In genomic region chr18:34283506-34283905, GRCh38 we compare ENCODE assay signal across 27 cellular contexts. TPM values are rescaled to one million over a fixed set of nuclear protein-coding genes. Genes with fewer than 3 reads are reported as not detected.
A peak's percentile ranks its signal among the peaks of the same experiment; 100 is the strongest.
DNase-seq lines count a peak whose midpoint lies in the region; ATAC-seq and TF ChIP-seq lines count a peak whose summit lies in the region.
"Had no signal": no experiment of that assay in that cellular context is flagged by ENCODE, and none has a peak within 500 bp of the region (broad histone marks: within the 10 kb centered on the region; RNA-seq: fewer than 3 reads in every experiment).

No MANE protein-coding gene starts in this region.

- H3K36me3 ChIP-seq in H7 (replicated peaks; ENCODE audit: control insufficient read depth, insufficient read depth, low read length), result no peaks in the 10 kb centered on the region
- no peaks in the 10 kb centered on the region for H3K36me3 ChIP-seq in neural progenitor cell
- H3K36me3 ChIP-seq in vagina, result no peaks in the 10 kb centered on the region
- H3K36me3 ChIP-seq: HAP-1, SJCRH30 had no signal

- peaks cover 3% of the 10 kb centered on the region for H3K4me1 ChIP-seq in neural progenitor cell
- no peaks in the 10 kb centered on the region for H3K4me1 ChIP-seq in vagina
- H3K4me1 ChIP-seq: Caco-2, HAP-1, SJCRH30 had no signal

- no peak for TF ChIP-seq POLR2A in vagina (IDR thresholded peaks at IDR 0.05)

- H3K27ac Mint-ChIP-seq in WTC11 (no peak overlapping the region), neural progenitor cell (no peak overlapping the region)
- H3K27ac Mint-ChIP-seq: CD8-positive, alpha-beta T cell; HFFc6 had no signal

- H3K79me2 ChIP-seq in neural progenitor cell (ENCODE audit: low read depth), result no peaks in the 10 kb centered on the region

- H3K4me2 ChIP-seq in neural progenitor cell, result no peak overlapping the region
- H3K4me2 ChIP-seq: PC-9 had no signal

- H4K20me1 ChIP-seq in neural progenitor cell (ENCODE audit: low read depth), result no peaks in the 10 kb centered on the region

- H3K27me3 ChIP-seq in H7 (ENCODE audit: control insufficient read depth, insufficient read depth, low read length) (no peaks in the 10 kb centered on the region), neural progenitor cell (no peaks in the 10 kb centered on the region), vagina (no peaks in the 10 kb centered on the region)
- H3K27me3 ChIP-seq: SJCRH30 had no signal

- H3K4me1 Mint-ChIP-seq in WTC11 (peaks cover 8% of the 10 kb centered on the region), neural progenitor cell (peaks cover 5% of the 10 kb centered on the region)

- no peak overlapping the region for H3K9ac ChIP-seq in neural progenitor cell

- TF ChIP-seq CTCF in WTC11 (IDR thresholded peaks at IDR 0.05) (no peak), neural progenitor cell (IDR thresholded peaks at IDR 0.05) (no peak), vagina (IDR thresholded peaks at IDR 0.05) (no peak)

- CTCF ChIA-PET in WTC11 (lab: Charles Lee), result interaction anchor here (1.3 kb wide), 1 partner anchor 161 kb away, joined by 9 read pairs; no protein-coding TSS in a partner anchor

- H3K4me3 ChIP-seq in H7 (ENCODE audit: insufficient read depth, low read depth, low read length) (no peak overlapping the region), neural progenitor cell (no peak overlapping the region), vagina (no peak overlapping the region)
- H3K4me3 ChIP-seq: HAP-1, K562, PC-9, SJCRH30 had no signal

- no peak overlapping the region for H3K4me3 Mint-ChIP-seq in WTC11
- no peak overlapping the region for H3K4me3 Mint-ChIP-seq in neural progenitor cell
- H3K4me3 Mint-ChIP-seq: CD8-positive, alpha-beta T cell; HFFc6 had no signal

- no peaks in the 10 kb centered on the region for H3F3A ChIP-seq in neural progenitor cell (ENCODE audit: low read depth)

- H3K27ac ChIP-seq in neural progenitor cell (no peak overlapping the region), vagina (no peak overlapping the region)
- H3K27ac ChIP-seq: C4-2B, PC-9, SJCRH30 had no signal

- H3K9me3 ChIP-seq in neural progenitor cell (ENCODE audit: low read depth) (no peaks in the 10 kb centered on the region), vagina (no peaks in the 10 kb centered on the region)
- H3K9me3 ChIP-seq: Caco-2, HAP-1, SJCRH30 had no signal

- ATAC-seq in WTC11, result peak; percentile 55
- no peak for ATAC-seq in GM19324 (IDR thresholded peaks at IDR 0.05; ENCODE audit: low FRiP score, unreplicated experiment)
- ATAC-seq: CD8-positive, alpha-beta T cell; K562; Right ventricle myocardium inferior; SK-N-SH treated with all-trans-retinoic acid at 6 μM for 48 hours had no signal

- H2AFZ ChIP-seq in neural progenitor cell (replicated peaks), result peak overlapping the region; percentile 99
- H2AFZ ChIP-seq: PC-9 had no signal

- H3K9me3 Mint-ChIP-seq in WTC11, result peaks cover 21% of the 10 kb centered on the region
- no peaks in the 10 kb centered on the region for H3K9me3 Mint-ChIP-seq in neural progenitor cell

- intact Hi-C loops in vagina (cut with DNase I), result no loop called here

- DNase-seq in H7, result peak; percentile 2
- peak; percentile 28 for DNase-seq in WTC11 (ENCODE audit: low spot score)
- peak; percentile 3 for DNase-seq in iPS DF 4.7 (ENCODE audit: extremely low read depth, low spot score)
- no peak for DNase-seq in neural progenitor cell (ENCODE audit: low spot score)
- no peak for DNase-seq in vagina (ENCODE audit: extremely low spot score in 2 of 2)
- DNase-seq in glomerular visceral epithelial cell (ENCODE audit: extremely low spot score), result no peak
- DNase-seq: CD8-positive, alpha-beta T cell; DMS 273 treated with DMSO at 0.1 percent for 48 hours; HFFc6; NCI-H2081; NCI-H2171; NCI-H345; NCI-H510A treated with DMSO at 0.1 percent for 48 hours; NCI-H748 treated with DMSO at 0.1 percent for 48 hours; NK-92 treated with Interleukin-12 subunit alpha and Interleukin-12 subunit beta, amount 100 ng/mL, for 24 hours; PC-9; SJCRH30 had no signal

- POLR2A ChIA-PET in WTC11 (lab: Charles Lee), result no interaction called here

- H3K27me3 Mint-ChIP-seq in WTC11 (ENCODE audit: low read depth) (no peaks in the 10 kb centered on the region), neural progenitor cell (ENCODE audit: insufficient read depth, low read depth) (peaks cover 2% of the 10 kb centered on the region)

- H3K36me3 Mint-ChIP-seq in WTC11, result peaks cover 8% of the 10 kb centered on the region
- H3K36me3 Mint-ChIP-seq in neural progenitor cell, result no peaks in the 10 kb centered on the region
- H3K36me3 Mint-ChIP-seq: CD8-positive, alpha-beta T cell had no signal

TF ChIP-seq in WTC11, 78 proteins besides CTCF, POLR2A, EP300 and RAD21 (continues in another document):
- TF ChIP-seq FOXP1 (CRISPR knock-in tag; IDR thresholded peaks at IDR 0.05; ENCODE audit: borderline replicate concordance) (no peak), ESRRA (CRISPR knock-in tag; IDR thresholded peaks at IDR 0.05; ENCODE audit: borderline replicate concordance) (no peak), NFYB (CRISPR knock-in tag; conservative IDR thresholded peaks at IDR 0.05; ENCODE audit: low read depth) (no peak), JUN (CRISPR knock-in tag; IDR thresholded peaks at IDR 0.05) (no peak), NR2C2 (CRISPR knock-in tag; IDR thresholded peaks at IDR 0.05) (no peak), AR (CRISPR knock-in tag; IDR thresholded peaks at IDR 0.05) (no peak), MAX (CRISPR knock-in tag; IDR thresholded peaks at IDR 0.05) (no peak), RORB (CRISPR knock-in tag; IDR thresholded peaks at IDR 0.05) (no peak), CBFB (CRISPR knock-in tag; IDR thresholded peaks at IDR 0.05; ENCODE audit: low read depth) (no peak), KAT7 (CRISPR knock-in tag; IDR thresholded peaks at IDR 0.05; ENCODE audit: borderline replicate concordance) (no peak)
- TF ChIP-seq, protein P1, sequence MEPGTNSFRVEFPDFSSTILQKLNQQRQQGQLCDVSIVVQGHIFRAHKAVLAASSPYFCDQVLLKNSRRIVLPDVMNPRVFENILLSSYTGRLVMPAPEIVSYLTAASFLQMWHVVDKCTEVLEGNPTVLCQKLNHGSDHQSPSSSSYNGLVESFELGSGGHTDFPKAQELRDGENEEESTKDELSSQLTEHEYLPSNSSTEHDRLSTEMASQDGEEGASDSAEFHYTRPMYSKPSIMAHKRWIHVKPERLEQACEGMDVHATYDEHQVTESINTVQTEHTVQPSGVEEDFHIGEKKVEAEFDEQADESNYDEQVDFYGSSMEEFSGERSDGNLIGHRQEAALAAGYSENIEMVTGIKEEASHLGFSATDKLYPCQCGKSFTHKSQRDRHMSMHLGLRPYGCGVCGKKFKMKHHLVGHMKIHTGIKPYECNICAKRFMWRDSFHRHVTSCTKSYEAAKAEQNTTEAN (CRISPR knock-in tag; IDR thresholded peaks at IDR 0.05), result no peak
- TF ChIP-seq, protein P2, sequence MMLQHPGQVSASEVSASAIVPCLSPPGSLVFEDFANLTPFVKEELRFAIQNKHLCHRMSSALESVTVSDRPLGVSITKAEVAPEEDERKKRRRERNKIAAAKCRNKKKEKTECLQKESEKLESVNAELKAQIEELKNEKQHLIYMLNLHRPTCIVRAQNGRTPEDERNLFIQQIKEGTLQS (CRISPR knock-in tag; conservative IDR thresholded peaks at IDR 0.05), result no peak
- TF ChIP-seq, protein P3, sequence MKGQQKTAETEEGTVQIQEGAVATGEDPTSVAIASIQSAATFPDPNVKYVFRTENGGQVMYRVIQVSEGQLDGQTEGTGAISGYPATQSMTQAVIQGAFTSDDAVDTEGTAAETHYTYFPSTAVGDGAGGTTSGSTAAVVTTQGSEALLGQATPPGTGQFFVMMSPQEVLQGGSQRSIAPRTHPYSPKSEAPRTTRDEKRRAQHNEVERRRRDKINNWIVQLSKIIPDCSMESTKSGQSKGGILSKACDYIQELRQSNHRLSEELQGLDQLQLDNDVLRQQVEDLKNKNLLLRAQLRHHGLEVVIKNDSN (CRISPR knock-in tag; IDR thresholded peaks at IDR 0.05), result no peak

RNA-seq across cellular contexts. Expression of gene NOL4, which starts 58.8 kb away (rescaled TPM):
- 0.07 and 0.66 TPM in 2 replicates for total RNA-seq in H7 (2014; rRNA removed; shearing (Covaris generic))
- 0.57 to 1.4 TPM (median 1.2 TPM) in 3 replicates for total RNA-seq in WTC11 (2021)
- 0.81 and 11.5 TPM in 2 replicates for total RNA-seq in neural progenitor cell (ENCODE audit: low replicate concordance)
- total RNA-seq in vagina, result not detected
- total RNA-seq: Caco-2; CD8-positive, alpha-beta T cell; HFFc6; K562; LHCN-M2; MCF 10A; PC-9; Right ventricle myocardium inferior; RPMI7951 had no signal

Comparison
In these comparisons a context has a peak if more than half of its experiments do, and no peak if none do; other contexts are left out.
1. DNase-seq: peak in H7 (single experiment), WTC11 (single experiment) and iPS DF 4.7 (single experiment); none in neural progenitor cell (single experiment), vagina (0 of 2) and glomerular visceral epithelial cell (single experiment).